8 cellular contexts compared by ENCODE assay signal in the genomic region with DNA sequence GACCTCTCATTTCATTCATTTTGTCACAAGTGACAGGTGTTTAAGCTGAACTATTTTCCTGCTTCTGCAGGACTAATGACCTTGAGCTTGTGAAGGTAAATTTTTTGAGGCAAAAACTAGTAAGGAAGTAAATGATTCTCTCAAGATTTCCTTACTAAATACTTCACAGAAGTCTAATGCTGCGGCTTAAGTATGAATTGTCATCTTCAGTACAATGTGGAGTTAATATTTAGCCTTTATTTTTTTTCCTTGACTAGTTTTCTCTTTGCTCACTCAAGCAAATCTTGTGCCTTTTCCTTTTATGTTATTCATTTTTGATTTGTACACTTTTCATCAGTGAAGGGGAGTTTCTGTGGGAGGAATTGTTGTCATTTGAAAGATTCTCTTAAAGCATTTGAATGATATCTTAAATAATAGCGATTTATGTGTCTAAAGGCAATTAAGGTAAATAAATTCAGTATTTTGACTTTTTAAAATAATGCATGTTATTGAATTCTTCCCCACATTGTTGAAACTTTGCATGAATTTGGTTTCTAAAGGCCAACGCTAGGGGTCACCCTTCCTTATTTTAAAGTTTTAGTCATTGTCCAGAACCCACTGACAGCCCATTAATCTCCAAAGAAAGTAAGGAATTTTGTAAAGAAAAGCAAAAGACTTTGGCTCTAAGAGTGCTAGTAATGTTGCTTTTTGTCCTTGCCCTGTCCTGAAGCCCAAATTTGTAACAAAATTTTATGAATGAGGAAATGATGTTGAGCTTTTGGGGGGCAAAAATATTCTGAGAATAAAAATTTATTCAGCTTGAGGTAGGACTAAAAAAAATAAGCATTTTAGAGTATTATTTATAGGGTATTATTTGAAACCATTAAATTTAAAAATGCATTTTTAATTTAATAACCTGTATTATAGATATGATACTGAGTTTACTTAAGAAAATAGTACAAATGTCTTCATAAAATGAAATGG.
A peak's percentile ranks its signal among the peaks of the same experiment; 100 is the strongest.
DNase-seq lines count a peak whose midpoint lies in the region; ATAC-seq and TF ChIP-seq lines count a peak whose summit lies in the region.

No MANE protein-coding gene starts in this region.

- peak; percentile 86 for TF ChIP-seq CTCF in OCI-LY7 (conservative IDR thresholded peaks at IDR 0.05; ENCODE audit: low read length)

- H3K9me3 ChIP-seq in OCI-LY7 (ENCODE audit: low read length) = no peaks in the 10 kb centered on the region

- DNase-seq in DMS53 (lab: John Stamatoyannopoulos, UW) (peak; percentile 56), OCI-LY7 (ENCODE audit: low spot score) (peak; percentile 20), dermis blood vessel endothelial cell (peak; percentile 61), myocyte (ENCODE audit: low read depth) (peak; percentile 62)
- DNase-seq in NK-92 treated with Interleukin-12 subunit alpha and Interleukin-12 subunit beta, amount 100 ng/mL, for 24 hours (lab: John Stamatoyannopoulos, UW) = no peak

- CTCF ChIA-PET in OCI-LY7 (lab: Charles Lee; ENCODE audit: unreplicated experiment) = no interaction called here

- no peaks in the 10 kb centered on the region for H4K20me1 ChIP-seq in OCI-LY7 (ENCODE audit: insufficient read depth, low read length)

- no peaks in the 10 kb centered on the region for H3K4me1 ChIP-seq in OCI-LY7 (ENCODE audit: insufficient read depth, low read length, poor library complexity, severe bottlenecking)

- BruUV-seq in OCI-LY7 (replicated peaks; lab: Mats Ljungman, UMichigan) = no TSS peak

- no peak overlapping the region for H2AFZ ChIP-seq in OCI-LY7 (ENCODE audit: low read length)

- no peak overlapping the region for H3K27ac ChIP-seq in OCI-LY7 (ENCODE audit: low read depth, low read length, poor library complexity, severe bottlenecking)

- intact Hi-C loops in OCI-LY7 (cut with micrococcal nuclease; ENCODE audit: unreplicated experiment) = loop anchor here (5.0 kb wide), 2 partner anchors 527 to 647 kb away; no protein-coding TSS in a partner anchor

- ATAC-seq in GM21529 (IDR thresholded peaks at IDR 0.05; ENCODE audit: unreplicated experiment) (peak; percentile 54), GM19467 (IDR thresholded peaks at IDR 0.05; ENCODE audit: unreplicated experiment) (no peak), GM21381 (IDR thresholded peaks at IDR 0.05; ENCODE audit: unreplicated experiment) (no peak)

- no peak overlapping the region for H3K4me2 ChIP-seq in OCI-LY7 (ENCODE audit: low read length)

- H3K36me3 ChIP-seq in OCI-LY7 (ENCODE audit: insufficient read depth, low read length) = no peaks in the 10 kb centered on the region

- no peaks in the 10 kb centered on the region for H3K79me2 ChIP-seq in OCI-LY7 (ENCODE audit: insufficient read depth, low read depth, low read length)

- H3K9me2 ChIP-seq in OCI-LY7 (ENCODE audit: insufficient read depth, low read length) = no peaks in the 10 kb centered on the region

- H3K4me3 ChIP-seq in OCI-LY7 (ENCODE audit: low read depth, low read length, poor library complexity, severe bottlenecking) = no peak overlapping the region

- POLR2A ChIA-PET in OCI-LY7 (lab: Charles Lee) = interaction anchor here (0.7 kb wide), 1 partner anchor 222 kb away, joined by 3 read pairs; no protein-coding TSS in a partner anchor
